ENCODE assay signal across 8 cellular contexts in genomic region chr10:122307669-122308486, GRCh38. TPM values are rescaled to one million over a fixed set of nuclear protein-coding genes. Genes with fewer than 3 reads are reported as not detected.
DNase-seq lines count a peak whose midpoint lies in the region; ATAC-seq and TF ChIP-seq lines count a peak whose summit lies in the region.

No MANE protein-coding gene starts in this region.

- peak; percentile 85 to 94 (median 90) for ATAC-seq in psoas muscle
- no peak for ATAC-seq in stimulated activated naive CD8-positive, alpha-beta T cell treated with anti-CD3 and anti-CD28 coated beads, Interleukin-15, amount 100 ng/mL, for 72 hours
- no peak for ATAC-seq in HG02938 (IDR thresholded peaks at IDR 0.05; ENCODE audit: unreplicated experiment)
- ATAC-seq in GM21528 (IDR thresholded peaks at IDR 0.05; ENCODE audit: low FRiP score, unreplicated experiment) = no peak

- H3K27ac Mint-ChIP-seq in stimulated activated naive CD8-positive, alpha-beta T cell treated with anti-CD3 and anti-CD28 coated beads, Interleukin-15, amount 100 ng/mL, for 72 hours = no peak overlapping the region

- DNase-seq in AG10803 (ENCODE audit: low read depth) = peak; percentile 94
- DNase-seq in HCEC 1CT = peak; percentile 97
- DNase-seq in RPMI8226 = peak; percentile 32
- peak; percentile 78 to 84 for DNase-seq in foreskin fibroblast
- DNase-seq in psoas muscle = peak; percentile 72 to 74
- DNase-seq in stimulated activated naive CD8-positive, alpha-beta T cell treated with anti-CD3 and anti-CD28 coated beads, Interleukin-15, amount 100 ng/mL, for 72 hours = no peak

- H3K27me3 Mint-ChIP-seq in stimulated activated naive CD8-positive, alpha-beta T cell treated with anti-CD3 and anti-CD28 coated beads, Interleukin-15, amount 100 ng/mL, for 72 hours = peaks cover 25% of the 10 kb centered on the region

- H3K4me1 ChIP-seq in psoas muscle = peaks cover 24% of the 10 kb centered on the region

- H3K4me3 ChIP-seq in AG10803 (ENCODE audit: low read length) (peak overlapping the region; percentile 51), foreskin fibroblast (ENCODE audit: low read depth in 1 of 2, low read length in 2 of 2) (peak overlapping the region; percentile 11 to 30), psoas muscle (peak overlapping the region; percentile 36)

- 29 to 32% (median 31%) methylated on average over 15 of the region's 15 CpGs for WGBS in psoas muscle, 3 donors

- no peak overlapping the region for H3K4me3 Mint-ChIP-seq in stimulated activated naive CD8-positive, alpha-beta T cell treated with anti-CD3 and anti-CD28 coated beads, Interleukin-15, amount 100 ng/mL, for 72 hours

- intact Hi-C loops in psoas muscle (cut with DNase I) = loop anchor here (5.0 to 10.0 kb wide), 2 partner anchors 34 to 67 kb away; partner anchors contain the start of gene PLEKHA1 (in 1 of the 2)

- H3K27ac ChIP-seq in psoas muscle = peak overlapping the region; percentile 85

- no peaks in the 10 kb centered on the region for H3K4me1 Mint-ChIP-seq in stimulated activated naive CD8-positive, alpha-beta T cell treated with anti-CD3 and anti-CD28 coated beads, Interleukin-15, amount 100 ng/mL, for 72 hours

- no peaks in the 10 kb centered on the region for H3K36me3 ChIP-seq in psoas muscle (ENCODE audit: insufficient read depth in 1 of 2, low read depth in 1 of 2)

- peaks cover 4 to 13% of the 10 kb centered on the region in 2 donors for H3K9me3 Mint-ChIP-seq in stimulated activated naive CD8-positive, alpha-beta T cell treated with anti-CD3 and anti-CD28 coated beads, Interleukin-15, amount 100 ng/mL, for 72 hours

- TF ChIP-seq CTCF in AG10803 (conservative IDR thresholded peaks at IDR 0.05; ENCODE audit: low read length) (no peak), foreskin fibroblast (IDR thresholded peaks at IDR 0.05; ENCODE audit: low read depth, low read length) (no peak), psoas muscle (IDR thresholded peaks at IDR 0.05) (no peak)

- H3K9me3 ChIP-seq in psoas muscle = no peaks in the 10 kb centered on the region

- H3K27me3 ChIP-seq in psoas muscle (ENCODE audit: insufficient read depth in 3 of 3, low read length in 2 of 3) = no peaks in the 10 kb centered on the region

RNA-seq across cellular contexts. Expression of gene BTBD16, which starts 36.8 kb away (rescaled TPM):
- under 1 TPM in 2 of 4 donors, not detected in 2; 0.32 to 0.58 TPM for total RNA-seq in psoas muscle
- polyA plus RNA-seq in psoas muscle = under 1 TPM in 1 of 3 donors, not detected in 2; 0.14 TPM

Comparison
In these comparisons a context has a peak if more than half of its experiments do, and no peak if none do; other contexts are left out.
1. DNase-seq: peak in AG10803 (single experiment), HCEC 1CT (single experiment), RPMI8226 (single experiment), foreskin fibroblast (2 of 2) and psoas muscle (2 of 2); none in stimulated activated naive CD8-positive, alpha-beta T cell treated with anti-CD3 and anti-CD28 coated beads, Interleukin-15, amount 100 ng/mL, for 72 hours (0 of 2).
2. ATAC-seq: peak in psoas muscle (4 of 4); none in stimulated activated naive CD8-positive, alpha-beta T cell treated with anti-CD3 and anti-CD28 coated beads, Interleukin-15, amount 100 ng/mL, for 72 hours (single experiment), HG02938 (single experiment) and GM21528 (single experiment).
3. Peak in every context shown above with its lines, with median percentiles within 50 percentile points of each other: H3K4me3 ChIP-seq.